ENCODE assay signal across 23 cellular contexts in the genomic region with DNA sequence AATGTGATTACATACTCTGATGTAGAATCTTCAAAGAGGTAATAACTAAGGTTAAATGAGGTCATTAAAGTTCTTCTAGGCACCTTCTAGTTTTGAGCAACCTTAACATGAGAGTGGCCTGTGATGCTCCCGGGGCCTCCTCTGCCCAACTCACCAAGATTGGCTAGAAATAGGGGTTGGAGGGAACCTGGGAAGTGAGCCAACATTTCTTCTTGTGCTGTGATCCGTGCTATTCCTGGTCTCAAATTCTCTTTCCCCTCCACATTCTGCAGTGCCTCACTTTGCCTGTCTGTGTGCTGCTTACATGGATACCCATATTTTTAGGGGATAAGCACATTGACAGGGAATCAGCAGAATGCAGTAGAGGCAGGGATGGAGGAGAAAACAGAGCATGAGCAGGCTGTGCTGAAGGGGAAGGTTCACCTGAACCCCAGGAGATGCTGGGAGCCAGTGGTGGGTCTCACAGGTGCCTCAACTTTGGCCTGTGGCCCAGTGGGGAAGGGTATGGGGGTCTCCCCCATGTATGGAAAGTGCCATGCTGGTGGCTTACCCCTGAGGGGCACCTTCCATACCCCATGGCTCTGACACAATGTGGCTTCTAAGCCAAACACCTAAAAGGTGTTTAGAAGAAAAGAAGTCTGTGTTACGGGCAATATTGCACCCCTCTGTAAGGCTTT.
"Had no signal": no experiment of that assay in that cellular context is flagged by ENCODE, and none has a peak within 500 bp of the region (broad histone marks: within the 10 kb centered on the region; RNA-seq: fewer than 3 reads in every experiment).

No MANE protein-coding gene starts in this region.

- H3K4me2 ChIP-seq: smooth muscle cell had no signal

- H3K27me3 ChIP-seq: colonic mucosa, neutrophil, pancreas, right atrium auricular region, thyroid gland had no signal

- H3K9me3 ChIP-seq: colonic mucosa, esophagus squamous epithelium, neutrophil, pancreas, right atrium auricular region, stomach, thyroid gland had no signal

- DNase-seq: colonic mucosa; effector CD8-positive, alpha-beta T cell; esophagus squamous epithelium; foreskin melanocyte; glutamatergic neuron; heart right ventricle; hippocampal formation; natural killer cell; pancreas; stimulated activated CD4-positive, alpha-beta T cell treated with anti-CD3 and anti-CD28 coated beads, Interleukin-12 subunit alpha, Interleukin-12 subunit beta, amount 100 ng/mL, for 4 hours; stimulated activated CD4-positive, alpha-beta T cell treated with anti-CD3 and anti-CD28 coated beads, Interleukin-1b, Interleukin-23, amount 100 ng/mL, for 48 hours; stimulated activated CD4-positive, alpha-beta T cell treated with anti-CD3 and anti-CD28 coated beads, Interleukin-4, amount 100 ng/mL, for 1 hour; stimulated activated CD8-positive, alpha-beta memory T cell treated with anti-CD3 and anti-CD28 coated beads, Interleukin-4, amount 100 ng/mL, for 48 hours; stimulated activated naive CD4-positive, alpha-beta T cell; stomach; thyroid gland had no signal

- H3K36me3 ChIP-seq: colonic mucosa, esophagus squamous epithelium, heart right ventricle, neutrophil, pancreas, right atrium auricular region, stomach, thyroid gland had no signal

- H3K4me1 ChIP-seq: colonic mucosa, esophagus squamous epithelium, heart right ventricle, pancreas, right atrium auricular region, stomach, thyroid gland had no signal

- H3K27ac ChIP-seq: colonic mucosa, esophagus squamous epithelium, heart right ventricle, neutrophil, pancreas, right atrium auricular region, stomach, thyroid gland had no signal

- FAIRE-seq: endothelial cell of umbilical vein, islet of Langerhans, pancreas had no signal

- H3K4me3 ChIP-seq: colonic mucosa, esophagus squamous epithelium, heart right ventricle, lung, pancreas, right atrium auricular region, smooth muscle cell, stomach, thyroid gland had no signal

- ATAC-seq: heart right ventricle, natural killer cell, pancreas, sciatic nerve had no signal
